Comparison of ENCODE assay signal across 7 cellular contexts in genomic region chr6:79630883-79631799, GRCh38. TPM values are rescaled to one million over a fixed set of nuclear protein-coding genes. Genes with fewer than 3 reads are reported as not detected.
DNase-seq lines count a peak whose midpoint lies in the region; ATAC-seq and TF ChIP-seq lines count a peak whose summit lies in the region.

TSS of gene SH3BGRL2 (plus strand) at chr6:79631329. CDS start at chr6:79631462, 133 bp downstream.

- H2AK5ac ChIP-seq in mesenchymal stem cell (ENCODE audit: low read length, severe bottlenecking): no peak within 1 kb of the TSS

- H3K4me1 ChIP-seq in mesenchymal stem cell (ENCODE audit: control insufficient read depth, insufficient read depth, low read depth, low read length): peaks cover 3% of the 10 kb centered on the region

- no peak within 1 kb of the TSS for H2BK15ac ChIP-seq in mesenchymal stem cell (ENCODE audit: low read depth, poor library complexity, severe bottlenecking)

- no peaks in the 10 kb centered on the region for H3K79me1 ChIP-seq in mesenchymal stem cell (replicated peaks; ENCODE audit: low read length, poor library complexity, severe bottlenecking)

- peaks cover 8% of the 10 kb centered on the region for H3K4me1 Mint-ChIP-seq in activated CD8-positive, alpha-beta T cell treated with anti-CD3 and anti-CD28 coated beads, Interleukin-2, amount 10 ng/mL, durations not matched to agents 7 days and 5 days (ENCODE audit: low read depth)

- CTCF ChIA-PET in activated CD8-positive, alpha-beta T cell treated with anti-CD3 and anti-CD28 coated beads, Interleukin-2, amount 10 ng/mL, durations not matched to agents 7 days and 5 days (lab: Charles Lee): interaction anchor here (0.6 to 1.7 kb wide), 3 partner anchors 12 to 147 kb away, joined by 3 to 5 read pairs (median 4); no protein-coding TSS in a partner anchor

- peak within 1 kb of the TSS; percentile 0 to 3 for H3K18ac ChIP-seq in mesenchymal stem cell (ENCODE audit: low read depth in 1 of 2, low read length in 2 of 2)

- peaks cover 8 to 10% of the 10 kb centered on the region in 2 experiments for H3K27me3 ChIP-seq in mesenchymal stem cell (ENCODE audit: control insufficient read depth in 1 of 2, insufficient read depth in 1 of 2, low read length in 2 of 2)

- peak within 1 kb of the TSS; percentile 92 for H3K4me2 ChIP-seq in mesenchymal stem cell (ENCODE audit: low read length, poor library complexity, severe bottlenecking)

- H2BK12ac ChIP-seq in mesenchymal stem cell (ENCODE audit: low read length in 2 of 2): no peak within 1 kb of the TSS

- H3K4me3 Mint-ChIP-seq in activated CD8-positive, alpha-beta T cell treated with anti-CD3 and anti-CD28 coated beads, Interleukin-2, amount 10 ng/mL, durations not matched to agents 7 days and 5 days: peak within 1 kb of the TSS; percentile 70

- TF ChIP-seq POLR2A in erythroblast (IDR thresholded peaks at IDR 0.05; ENCODE audit: low read length): peak; percentile 26

- H2BK120ac ChIP-seq in mesenchymal stem cell (ENCODE audit: low read depth, low read length): no peak within 1 kb of the TSS

- TF ChIP-seq CTCF in GM12865 (IDR thresholded peaks at IDR 0.05; ENCODE audit: insufficient read depth, low read depth, low read length, missing control alignments): no peak

- no peaks in the 10 kb centered on the region for H3K9me3 Mint-ChIP-seq in activated CD8-positive, alpha-beta T cell treated with anti-CD3 and anti-CD28 coated beads, Interleukin-2, amount 10 ng/mL, durations not matched to agents 7 days and 5 days (ENCODE audit: insufficient read depth)

- H3K4ac ChIP-seq in mesenchymal stem cell (ENCODE audit: low read depth in 1 of 2, low read length in 2 of 2): no peak within 1 kb of the TSS

- no peak within 1 kb of the TSS for H3K27ac ChIP-seq in mesenchymal stem cell (ENCODE audit: low read length, poor library complexity, severe bottlenecking)

- H3K27ac Mint-ChIP-seq in activated CD8-positive, alpha-beta T cell treated with anti-CD3 and anti-CD28 coated beads, Interleukin-2, amount 10 ng/mL, durations not matched to agents 7 days and 5 days: no peak within 1 kb of the TSS

- no peak within 1 kb of the TSS for H2BK5ac ChIP-seq in mesenchymal stem cell (ENCODE audit: low read depth, low read length, poor library complexity, severe bottlenecking)

- WGBS in mesenchymal stem cell: 1% methylated on average over 58 of the region's 77 CpGs

- peak within 1 kb of the TSS in 1 of 2 experiments; percentile 87 for H3K14ac ChIP-seq in mesenchymal stem cell (ENCODE audit: low read length in 2 of 2)

- H4K91ac ChIP-seq in mesenchymal stem cell (ENCODE audit: low read length): no peak within 1 kb of the TSS

- DNase-seq in GM12865 (ENCODE audit: low read depth): peak; percentile 64
- peak; percentile 72 for DNase-seq in NCI-H2171 (lab: John Stamatoyannopoulos, UW)
- peak; percentile 28 for DNase-seq in activated CD8-positive, alpha-beta T cell treated with anti-CD3 and anti-CD28 coated beads, Interleukin-2, amount 10 ng/mL, durations not matched to agents 7 days and 5 days
- DNase-seq in erythroblast (lab: John Stamatoyannopoulos, UW): peak; percentile 63 to 66
- peak; percentile 76 for DNase-seq in mesenchymal stem cell
- peak; percentile 26 for DNase-seq in stimulated activated CD8-positive, alpha-beta memory T cell treated with anti-CD3 and anti-CD28 coated beads, Interleukin-4, amount 100 ng/mL, for 24 hours (ENCODE audit: low read depth)

- H3K27me3 Mint-ChIP-seq in activated CD8-positive, alpha-beta T cell treated with anti-CD3 and anti-CD28 coated beads, Interleukin-2, amount 10 ng/mL, durations not matched to agents 7 days and 5 days (ENCODE audit: low read depth): peaks cover 57% of the 10 kb centered on the region

- H3K36me3 ChIP-seq in mesenchymal stem cell (ENCODE audit: control insufficient read depth in 1 of 2, insufficient read depth in 2 of 2, low read depth in 1 of 2, low read length in 2 of 2): no peaks in the 10 kb centered on the region

- peak within 1 kb of the TSS; percentile 79 for H2AFZ ChIP-seq in mesenchymal stem cell (ENCODE audit: low read depth, low read length)

- no peak within 1 kb of the TSS for H4K8ac ChIP-seq in mesenchymal stem cell (ENCODE audit: low read length)

- H3K4me3 ChIP-seq in GM12865 (ENCODE audit: low read depth, low read length) (peak within 1 kb of the TSS; percentile 77), mesenchymal stem cell (ENCODE audit: insufficient read depth in 1 of 2, low read depth in 1 of 2, low read length in 2 of 2) (peak within 1 kb of the TSS; percentile 83 to 89)

- POLR2A ChIA-PET in activated CD8-positive, alpha-beta T cell treated with anti-CD3 and anti-CD28 coated beads, Interleukin-2, amount 10 ng/mL, durations not matched to agents 7 days and 5 days (lab: Charles Lee): no interaction called here

- H3K9ac ChIP-seq in mesenchymal stem cell (ENCODE audit: low read length): peak within 1 kb of the TSS; percentile 78

- no peaks in the 10 kb centered on the region for H3K9me3 ChIP-seq in mesenchymal stem cell (ENCODE audit: control insufficient read depth, low read length)

- H3K23ac ChIP-seq in mesenchymal stem cell (ENCODE audit: low read length in 2 of 2): peak within 1 kb of the TSS in 1 of 2 experiments; percentile 34

- ATAC-seq in HG02759 (IDR thresholded peaks at IDR 0.05; ENCODE audit: unreplicated experiment): peak; percentile 68
- ATAC-seq in activated CD8-positive, alpha-beta T cell treated with anti-CD3 and anti-CD28 coated beads, Interleukin-2, amount 10 ng/mL, durations not matched to agents 7 days and 5 days: peak; percentile 79

- no peaks in the 10 kb centered on the region for H3K36me3 Mint-ChIP-seq in activated CD8-positive, alpha-beta T cell treated with anti-CD3 and anti-CD28 coated beads, Interleukin-2, amount 10 ng/mL, durations not matched to agents 7 days and 5 days (ENCODE audit: low read depth)

RNA-seq across cellular contexts. Expression of gene SH3BGRL2, which starts in this region (rescaled TPM):
- under 1 TPM; 0.13 TPM for total RNA-seq in activated CD8-positive, alpha-beta T cell treated with anti-CD3 and anti-CD28 coated beads, Interleukin-2, amount 10 ng/mL, durations not matched to agents 7 days and 5 days
- polyA plus RNA-seq in mesenchymal stem cell (2013, experiment 1 of 2): 2.8 TPM
- 3.0 TPM for polyA plus RNA-seq in mesenchymal stem cell (2013, experiment 2 of 2)

Comparison
In these comparisons a context has a peak if more than half of its experiments do, and no peak if none do; other contexts are left out.
1. Peak in DNase-seq and ATAC-seq in activated CD8-positive, alpha-beta T cell treated with anti-CD3 and anti-CD28 coated beads, Interleukin-2, amount 10 ng/mL, durations not matched to agents 7 days and 5 days; RNA of the gene not detected or under 1 TPM.
2. DNase-seq: peak in every context shown above with its lines; median percentile 76 in mesenchymal stem cell; 72 in NCI-H2171; 64 in erythroblast; 64 in GM12865; 28 in activated CD8-positive, alpha-beta T cell treated with anti-CD3 and anti-CD28 coated beads, Interleukin-2, amount 10 ng/mL, durations not matched to agents 7 days and 5 days; 26 in stimulated activated CD8-positive, alpha-beta memory T cell treated with anti-CD3 and anti-CD28 coated beads, Interleukin-4, amount 100 ng/mL, for 24 hours.